ENCODE assay signal across 1 cellular context in genomic region chr4:119228406-119228805, GRCh38.
TF ChIP-seq lines count a peak whose summit lies in the region.

No MANE protein-coding gene starts in this region.

TF ChIP-seq in WTC11, 78 proteins besides CTCF, POLR2A, EP300 and RAD21 (continued from another document):
- TF ChIP-seq ZNF138 (CRISPR knock-in tag; conservative IDR thresholded peaks at IDR 0.05) (no peak), ELF4 (CRISPR knock-in tag; IDR thresholded peaks at IDR 0.05; ENCODE audit: low read depth) (no peak), ZNF423 (CRISPR knock-in tag; IDR thresholded peaks at IDR 0.05) (no peak)
